Comparison of ENCODE assay signal across 12 cellular contexts in genomic region chrX:10755477-10756334, GRCh38.
DNase-seq lines count a peak whose midpoint lies in the region; ATAC-seq and TF ChIP-seq lines count a peak whose summit lies in the region.
"Had no signal": no experiment of that assay in that cellular context is flagged by ENCODE, and none has a peak within 500 bp of the region (broad histone marks: within the 10 kb centered on the region; RNA-seq: fewer than 3 reads in every experiment).

No MANE protein-coding gene starts in this region.

- CTCF ChIA-PET in CD4-positive, alpha-beta T cell (lab: Charles Lee), result no interaction called here

- no peak overlapping the region for H3K27ac Mint-ChIP-seq in CD4-positive, alpha-beta T cell
- H3K27ac Mint-ChIP-seq: CD4-positive, CD25-positive, alpha-beta regulatory T cell had no signal

- peaks cover under 1% of the 10 kb centered on the region for H3K9me3 Mint-ChIP-seq in CD4-positive, alpha-beta T cell

- TF ChIP-seq CTCF in choroid plexus epithelial cell (conservative IDR thresholded peaks at IDR 0.05; ENCODE audit: low read depth, low read length), result no peak
- no peak for TF ChIP-seq CTCF in CD4-positive, alpha-beta T cell (IDR thresholded peaks at IDR 0.05)

- no peak for ATAC-seq in CD4-positive, alpha-beta T cell (ENCODE audit: poor library complexity)
- ATAC-seq in HG03520 (IDR thresholded peaks at IDR 0.05; ENCODE audit: unreplicated experiment), result no peak
- ATAC-seq in GM19351 (IDR thresholded peaks at IDR 0.05; ENCODE audit: unreplicated experiment), result no peak

- H3K36me3 Mint-ChIP-seq in CD4-positive, alpha-beta T cell (ENCODE audit: low read depth), result no peaks in the 10 kb centered on the region
- H3K36me3 Mint-ChIP-seq: CD4-positive, CD25-positive, alpha-beta regulatory T cell had no signal

- in situ Hi-C loops in ACHN (cut with HindIII; ENCODE audit: low pct_ligation_motif_present, low pct_unique_long_range_greater_than_20kb, low sequenced_read_pairs), result no loop called here

- H3K4me1 ChIP-seq in muscle layer of colon (ENCODE audit: insufficient read depth, low read length), result peaks cover 14% of the 10 kb centered on the region

- H3K4me3 Mint-ChIP-seq in CD4-positive, alpha-beta T cell, result no peak overlapping the region
- H3K4me3 Mint-ChIP-seq: CD4-positive, CD25-positive, alpha-beta regulatory T cell had no signal

- H3K27me3 ChIP-seq in muscle layer of colon (ENCODE audit: control insufficient read depth in 1 of 2, insufficient read depth in 2 of 2, low read length in 2 of 2), result no peaks in the 10 kb centered on the region
- no peaks in the 10 kb centered on the region for H3K27me3 ChIP-seq in CD4-positive, alpha-beta T cell (ENCODE audit: control insufficient read depth, insufficient read depth, low read length)

- intact Hi-C loops in CD4-positive, alpha-beta T cell (cut with DNase I, micrococcal nuclease), result no loop called here

- DNase-seq in ACHN (peak; percentile 86), HuH-7 (ENCODE audit: low spot score) (peak; percentile 11), choroid plexus epithelial cell (ENCODE audit: low read depth) (peak; percentile 74), OCI-M2 (lab: John Stamatoyannopoulos, UW; ENCODE audit: unreplicated experiment) (no peak)
- no peak for DNase-seq in CD4-positive, alpha-beta T cell
- DNase-seq: activated T-cell treated with anti-CD3 and anti-CD28 coated beads, Interleukin-2, amount 50 U/mL, for 1 hour; CD4-positive, CD25-positive, alpha-beta regulatory T cell; foreskin melanocyte; stimulated activated CD4-positive, alpha-beta T cell treated with anti-CD3 and anti-CD28 coated beads, Interleukin-1b, Interleukin-23, amount 100 ng/mL, for 48 hours had no signal

- no peaks in the 10 kb centered on the region for H3K9me3 ChIP-seq in muscle layer of colon (ENCODE audit: low read length)
- H3K9me3 ChIP-seq in CD4-positive, alpha-beta T cell (ENCODE audit: control insufficient read depth, low read length), result no peaks in the 10 kb centered on the region

- H3K9ac ChIP-seq in muscle layer of colon (ENCODE audit: low read length), result no peak overlapping the region

- no peaks in the 10 kb centered on the region for H3K36me3 ChIP-seq in muscle layer of colon (ENCODE audit: insufficient read depth, low read length)

- no peak overlapping the region for H3K4me3 ChIP-seq in choroid plexus epithelial cell (ENCODE audit: low read depth, low read length)
- no peak overlapping the region for H3K4me3 ChIP-seq in muscle layer of colon (ENCODE audit: low read depth in 1 of 2, low read length in 2 of 2)

- no peaks in the 10 kb centered on the region for H3K27me3 Mint-ChIP-seq in CD4-positive, alpha-beta T cell
- H3K27me3 Mint-ChIP-seq: CD4-positive, CD25-positive, alpha-beta regulatory T cell had no signal

- peak overlapping the region; percentile 34 for H3K27ac ChIP-seq in muscle layer of colon (ENCODE audit: low read depth, low read length)
- no peak overlapping the region for H3K27ac ChIP-seq in CD4-positive, alpha-beta T cell (ENCODE audit: low read depth, low read length)

- no peaks in the 10 kb centered on the region for H3K4me1 Mint-ChIP-seq in CD4-positive, alpha-beta T cell (ENCODE audit: low read depth)
- H3K4me1 Mint-ChIP-seq: CD4-positive, CD25-positive, alpha-beta regulatory T cell had no signal

- POLR2A ChIA-PET in CD4-positive, alpha-beta T cell (lab: Charles Lee), result no interaction called here

Comparison
In these comparisons a context has a peak if more than half of its experiments do, and no peak if none do; other contexts are left out.
1. DNase-seq: peak in ACHN (single experiment), HuH-7 (single experiment) and choroid plexus epithelial cell (single experiment); none in CD4-positive, alpha-beta T cell (0 of 10) and OCI-M2 (single experiment).